Comparison of ENCODE assay signal across 29 cellular contexts in genomic region chr4:105992641-105993305, GRCh38.
DNase-seq lines count a peak whose midpoint lies in the region; FAIRE-seq and TF ChIP-seq lines count a peak whose summit lies in the region.
"Had no signal": no experiment of that assay in that cellular context is flagged by ENCODE, and none has a peak within 500 bp of the region (broad histone marks: within the 10 kb centered on the region; RNA-seq: fewer than 3 reads in every experiment).

No MANE protein-coding gene starts in this region.

- TF ChIP-seq CTCF in mammary epithelial cell (conservative IDR thresholded peaks at IDR 0.05 in 1 of 2, IDR thresholded peaks at IDR 0.05 in 1 of 2; ENCODE audit: extremely low read depth in 1 of 2, insufficient read depth in 1 of 2, low read depth in 1 of 2, low read length in 2 of 2) (no peak), breast epithelium (IDR thresholded peaks at IDR 0.05) (no peak), astrocyte of the spinal cord (IDR thresholded peaks at IDR 0.05; ENCODE audit: low read depth, low read length) (no peak), kidney (IDR thresholded peaks at IDR 0.05; ENCODE audit: borderline replicate concordance, extremely low read depth, insufficient read depth) (no peak)

- no peak overlapping the region for H3K4me2 ChIP-seq in mammary epithelial cell (ENCODE audit: insufficient read depth, low read depth, low read length)

- dilution Hi-C loops in mammary epithelial cell (cut with HindIII; ENCODE audit: low sequenced_read_pairs), result no loop called here

- H3K27me3 ChIP-seq in mammary epithelial cell (ENCODE audit: insufficient read depth, low read length), result no peaks in the 10 kb centered on the region
- H3K27me3 ChIP-seq in breast epithelium, result no peaks in the 10 kb centered on the region
- H3K27me3 ChIP-seq: heart left ventricle, upper lobe of left lung had no signal

- 66% methylated on average over 2 of the region's 2 CpGs for WGBS in mammary epithelial cell (ENCODE audit: low coverage, missing lambda C conversion rate)

- H3K4me3 ChIP-seq in mammary epithelial cell (replicated peaks in 1 of 3; ENCODE audit: insufficient read depth in 1 of 3, low read depth in 2 of 3, low read length in 3 of 3), result no peak overlapping the region
- no peak overlapping the region for H3K4me3 ChIP-seq in breast epithelium
- H3K4me3 ChIP-seq in astrocyte of the spinal cord (ENCODE audit: low read depth, low read length), result no peak overlapping the region
- no peak overlapping the region for H3K4me3 ChIP-seq in kidney (ENCODE audit: low read length in 2 of 2)
- H3K4me3 ChIP-seq: heart left ventricle, lung, mucosa of descending colon, upper lobe of left lung had no signal

- intact Hi-C loops in mammary epithelial cell (cut with micrococcal nuclease) (no loop called here), breast epithelium (cut with DNase I; ENCODE audit: low total_unique reads) (no loop called here), kidney (cut with DNase I) (no loop called here)

- H3K9me3 ChIP-seq in mammary epithelial cell (replicated peaks; ENCODE audit: insufficient read depth, low read length) (no peaks in the 10 kb centered on the region), breast epithelium (no peaks in the 10 kb centered on the region), kidney (ENCODE audit: control insufficient read depth in 1 of 2, low read length in 2 of 2) (no peaks in the 10 kb centered on the region)
- H3K9me3 ChIP-seq: heart left ventricle, mucosa of descending colon had no signal

- H3K9ac ChIP-seq in mammary epithelial cell (ENCODE audit: insufficient read depth, low read length) (no peak overlapping the region), kidney (ENCODE audit: low read length in 2 of 2) (no peak overlapping the region)

- DNase-seq in mammary epithelial cell (peak; percentile 41), breast epithelium (ENCODE audit: low spot score in 2 of 2) (no peak), astrocyte of the spinal cord (ENCODE audit: low read depth, low spot score) (peak; percentile 24), kidney (no peak), erythroblast (lab: John Stamatoyannopoulos, UW) (no peak), GM03348 (ENCODE audit: low spot score) (no peak), NCI-H1092 (lab: John Stamatoyannopoulos, UW) (no peak), OCI-M1 (lab: John Stamatoyannopoulos, UW) (no peak)
- DNase-seq: activated CD4-positive, alpha-beta T cell treated with anti-CD3 and anti-CD28 coated beads, Interleukin-2, amount 50 U/mL, for 48 hours; activated CD4-positive, CD25-positive, alpha-beta regulatory T cell treated with anti-CD3 and anti-CD28 coated beads, Interleukin-2, amount 50 U/mL, for 72 hours; activated naive CD4-positive, alpha-beta T cell; activated naive CD8-positive, alpha-beta T cell treated with anti-CD3 and anti-CD28 coated beads, Interleukin-2, amount 50 U/mL, for 24 hours; heart left ventricle; HFFc6; KG1; MM.1S; mucosa of descending colon; NCI-H1417; NCI-H2029 treated with DMSO at 0.1 percent for 48 hours; NCI-H526 treated with DMSO at 0.1 percent for 48 hours; nephron progenitor cell; SIG-M5; upper lobe of left lung had no signal

- H3K27ac ChIP-seq in mammary epithelial cell (ENCODE audit: insufficient read depth, low read depth, low read length), result no peak overlapping the region
- no peak overlapping the region for H3K27ac ChIP-seq in breast epithelium
- peak overlapping the region in 1 of 2 donors; percentile 19 for H3K27ac ChIP-seq in kidney (ENCODE audit: low read depth in 2 of 2, low read length in 2 of 2)
- H3K27ac ChIP-seq: heart left ventricle had no signal

- BruUV-seq in mammary epithelial cell (replicated peaks; lab: Mats Ljungman, UMichigan), result no TSS peak

- no peak overlapping the region for H2AFZ ChIP-seq in mammary epithelial cell (ENCODE audit: low read depth, low read length)

- TF ChIP-seq POLR2A in breast epithelium (IDR thresholded peaks at IDR 0.05) (no peak), erythroblast (IDR thresholded peaks at IDR 0.05; ENCODE audit: low read length) (no peak)

- no peaks in the 10 kb centered on the region for H4K20me1 ChIP-seq in mammary epithelial cell (ENCODE audit: insufficient read depth, low read length)

- no peaks in the 10 kb centered on the region for H3K36me3 ChIP-seq in mammary epithelial cell (ENCODE audit: insufficient read depth, low read length)
- no peaks in the 10 kb centered on the region for H3K36me3 ChIP-seq in breast epithelium
- H3K36me3 ChIP-seq in kidney (ENCODE audit: control insufficient read depth in 1 of 2, insufficient read depth in 2 of 2, low read length in 2 of 2), result no peaks in the 10 kb centered on the region
- H3K36me3 ChIP-seq: heart left ventricle, upper lobe of left lung had no signal

- peak; percentile 61 for FAIRE-seq in kidney (lab: Jason Lieb, UNC)
- FAIRE-seq: colon, D721Med, endothelial cell of umbilical vein, H1, keratinocyte had no signal

- no peaks in the 10 kb centered on the region for H3K79me2 ChIP-seq in mammary epithelial cell (ENCODE audit: insufficient read depth, low read length)

- CTCF ChIA-PET in mammary epithelial cell (lab: Charles Lee; ENCODE audit: low non-redundant PET), result no interaction called here

- in situ Hi-C loops in mammary epithelial cell (cut with MboI; ENCODE audit: low sequenced_read_pairs in 2 of 2) (no loop called here), astrocyte of the spinal cord (cut with HindIII; ENCODE audit: low sequenced_read_pairs) (no loop called here)

- H3K4me1 ChIP-seq in mammary epithelial cell (ENCODE audit: insufficient read depth, low read length) (peaks cover 13% of the 10 kb centered on the region), breast epithelium (peaks cover 0 to 7% of the 10 kb centered on the region in 2 donors), kidney (ENCODE audit: control insufficient read depth in 1 of 2, insufficient read depth in 1 of 2, low read depth in 1 of 2, low read length in 2 of 2) (peaks cover 30 to 32% of the 10 kb centered on the region in 2 donors)

Comparison
In these comparisons a context has a peak if more than half of its experiments do, and no peak if none do; other contexts are left out.
1. DNase-seq: peak in mammary epithelial cell (single experiment) and astrocyte of the spinal cord (single experiment); none in breast epithelium (0 of 2), kidney (single experiment), erythroblast (0 of 2), GM03348 (single experiment), NCI-H1092 (single experiment) and OCI-M1 (single experiment).